ENCODE assay signal across 26 cellular contexts in the genomic region with DNA sequence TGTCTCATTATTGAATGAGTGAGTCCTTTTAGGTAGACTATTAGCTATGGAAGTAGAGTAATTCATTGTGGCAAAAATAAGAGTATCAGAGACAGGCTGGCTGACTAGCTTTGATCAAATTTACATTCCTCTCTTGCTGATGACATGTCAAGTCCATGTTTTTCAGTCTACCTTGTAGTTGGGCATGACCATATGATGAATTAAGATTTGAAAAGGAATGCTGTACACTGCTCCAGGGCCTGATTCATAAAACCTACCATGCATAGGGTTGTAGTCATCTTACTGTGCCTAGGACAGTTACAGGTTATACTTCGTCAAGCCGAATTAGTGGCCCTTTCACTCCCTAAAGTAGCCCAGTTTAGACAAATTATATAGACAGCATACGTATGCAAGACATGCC.
"Had no signal": no experiment of that assay in that cellular context is flagged by ENCODE, and none has a peak within 500 bp of the region (broad histone marks: within the 10 kb centered on the region; RNA-seq: fewer than 3 reads in every experiment).

No MANE protein-coding gene starts in this region.

- H3K27ac ChIP-seq: left ventricle myocardium inferior, ovary, right atrium auricular region, right lobe of liver, transverse colon, upper lobe of right lung, uterus had no signal

- H3K27me3 ChIP-seq: ovary, right atrium auricular region, right lobe of liver, transverse colon, upper lobe of right lung, uterus had no signal

- H3K4me3 Mint-ChIP-seq: immature natural killer cell; memory B cell; naive thymus-derived CD4-positive, alpha-beta T cell; natural killer cell treated with Interleukin-12 subunit alpha and Interleukin-12 subunit beta and Interleukin-15 and Interleukin-18, amount 100 ng/mL, for 72 hours; stimulated activated memory B cell treated with anti-CD40 and anti-IgM and Interleukin-4, amounts not matched to agents 10 μg/mL and 1 μg/mL and 100 μg/mL, for 72 hours; stimulated activated naive CD8-positive, alpha-beta T cell treated with anti-CD3 and anti-CD28 coated beads, Interleukin-15, amount 100 ng/mL, for 72 hours had no signal

- ATAC-seq: mucosa of descending colon; naive thymus-derived CD4-positive, alpha-beta T cell; natural killer cell treated with Interleukin-12 subunit alpha and Interleukin-12 subunit beta and Interleukin-15 and Interleukin-18, amount 100 ng/mL, for 72 hours; right lobe of liver; stimulated activated memory B cell treated with anti-CD40 and anti-IgM and Interleukin-4, amounts not matched to agents 10 μg/mL and 1 μg/mL and 100 μg/mL, for 72 hours; stimulated activated naive CD8-positive, alpha-beta T cell treated with anti-CD3 and anti-CD28 coated beads, Interleukin-15, amount 100 ng/mL, for 72 hours; upper lobe of right lung had no signal

- DNase-seq: hypothalamus; immature natural killer cell; left ventricle myocardium inferior; midbrain; mucosa of descending colon; naive thymus-derived CD4-positive, alpha-beta T cell; ovary; right lobe of liver; stimulated activated CD4-positive, alpha-beta T cell treated with anti-CD3 and anti-CD28 coated beads, Interleukin-1b, Interleukin-23, amount 100 ng/mL, for 48 hours; stimulated activated CD4-positive, alpha-beta T cell treated with anti-CD3 and anti-CD28 coated beads, Interleukin-2, amount 100 ng/mL, for 48 hours; stimulated activated CD4-positive, alpha-beta T cell treated with anti-CD3 and anti-CD28 coated beads, Interleukin-4, amount 100 ng/mL, for 4 hours; stimulated activated CD8-positive, alpha-beta memory T cell treated with anti-CD3 and anti-CD28 coated beads, Interleukin-4, amount 100 ng/mL, for 48 hours; stimulated activated naive CD4-positive, alpha-beta T cell treated with Interleukin-2 at 50 U/mL for 16 hours; stimulated activated naive CD8-positive, alpha-beta T cell treated with anti-CD3 and anti-CD28 coated beads, Interleukin-15, amount 100 ng/mL, for 72 hours; substantia nigra; transverse colon; upper lobe of right lung; uterus had no signal

- FAIRE-seq: islet of Langerhans had no signal

- H3K27ac Mint-ChIP-seq: immature natural killer cell; memory B cell; naive thymus-derived CD4-positive, alpha-beta T cell; natural killer cell treated with Interleukin-12 subunit alpha and Interleukin-12 subunit beta and Interleukin-15 and Interleukin-18, amount 100 ng/mL, for 72 hours; progenitor cell of endocrine pancreas; stimulated activated memory B cell treated with anti-CD40 and anti-IgM and Interleukin-4, amounts not matched to agents 10 μg/mL and 1 μg/mL and 100 μg/mL, for 72 hours; stimulated activated naive CD8-positive, alpha-beta T cell treated with anti-CD3 and anti-CD28 coated beads, Interleukin-15, amount 100 ng/mL, for 72 hours had no signal

- H3K36me3 ChIP-seq: left ventricle myocardium inferior, ovary, right atrium auricular region, right lobe of liver, transverse colon, upper lobe of right lung, uterus had no signal

- H3K4me3 ChIP-seq: left ventricle myocardium inferior, lung, mucosa of descending colon, ovary, right atrium auricular region, right lobe of liver, smooth muscle cell, transverse colon, upper lobe of right lung, uterus had no signal

- H3K4me1 ChIP-seq: left ventricle myocardium inferior, right atrium auricular region, right lobe of liver, transverse colon, upper lobe of right lung, uterus had no signal

- H3K36me3 Mint-ChIP-seq: immature natural killer cell; memory B cell; naive thymus-derived CD4-positive, alpha-beta T cell; natural killer cell treated with Interleukin-12 subunit alpha and Interleukin-12 subunit beta and Interleukin-15 and Interleukin-18, amount 100 ng/mL, for 72 hours; stimulated activated memory B cell treated with anti-CD40 and anti-IgM and Interleukin-4, amounts not matched to agents 10 μg/mL and 1 μg/mL and 100 μg/mL, for 72 hours had no signal

- H3K9me3 ChIP-seq: ovary, right atrium auricular region, right lobe of liver, upper lobe of right lung, uterus had no signal

- H3K4me1 Mint-ChIP-seq: immature natural killer cell; memory B cell; naive thymus-derived CD4-positive, alpha-beta T cell; stimulated activated memory B cell treated with anti-CD40 and anti-IgM and Interleukin-4, amounts not matched to agents 10 μg/mL and 1 μg/mL and 100 μg/mL, for 72 hours; stimulated activated naive CD8-positive, alpha-beta T cell treated with anti-CD3 and anti-CD28 coated beads, Interleukin-15, amount 100 ng/mL, for 72 hours had no signal

- H3K9me3 Mint-ChIP-seq: stimulated activated naive CD8-positive, alpha-beta T cell treated with anti-CD3 and anti-CD28 coated beads, Interleukin-15, amount 100 ng/mL, for 72 hours had no signal

- H3K27me3 Mint-ChIP-seq: memory B cell; naive thymus-derived CD4-positive, alpha-beta T cell; natural killer cell treated with Interleukin-12 subunit alpha and Interleukin-12 subunit beta and Interleukin-15 and Interleukin-18, amount 100 ng/mL, for 72 hours; progenitor cell of endocrine pancreas; stimulated activated memory B cell treated with anti-CD40 and anti-IgM and Interleukin-4, amounts not matched to agents 10 μg/mL and 1 μg/mL and 100 μg/mL, for 72 hours; stimulated activated naive CD8-positive, alpha-beta T cell treated with anti-CD3 and anti-CD28 coated beads, Interleukin-15, amount 100 ng/mL, for 72 hours had no signal
